8 cellular contexts compared by ENCODE assay signal in the genomic region with DNA sequence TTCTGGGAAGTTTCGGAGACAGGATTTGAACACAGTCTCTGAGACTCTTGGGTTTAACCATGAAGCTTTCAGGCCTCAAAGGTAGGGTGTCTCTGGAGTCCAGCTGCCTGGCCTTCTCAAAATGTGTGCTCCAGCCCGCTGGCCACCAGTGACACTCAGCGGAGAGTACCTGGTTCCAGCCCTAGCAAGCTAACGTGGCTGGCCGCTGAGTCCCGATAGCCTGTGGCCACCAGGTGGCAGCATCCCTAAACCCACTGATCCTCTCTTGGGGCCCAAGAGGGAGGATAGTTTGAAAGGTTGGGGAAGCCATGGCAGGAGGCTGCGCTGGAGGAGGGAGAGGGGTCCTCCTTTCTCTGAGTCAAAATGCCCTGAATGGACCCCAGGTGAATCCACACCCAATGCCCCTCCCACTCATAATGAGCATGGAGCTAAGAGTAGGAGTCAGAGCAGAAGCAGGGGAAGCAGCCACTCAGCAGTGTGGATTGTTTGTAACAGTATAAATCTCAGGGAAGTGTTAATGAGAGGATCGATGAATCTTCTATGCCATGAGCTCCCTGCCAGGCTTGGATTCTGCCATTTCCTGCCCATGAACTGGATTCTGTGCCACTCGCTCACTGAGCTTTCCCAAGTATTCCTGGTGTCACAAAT. TPM values are rescaled to one million over a fixed set of nuclear protein-coding genes. Genes with fewer than 3 reads are reported as not detected.
DNase-seq lines count a peak whose midpoint lies in the region; ATAC-seq and TF ChIP-seq lines count a peak whose summit lies in the region.

No MANE protein-coding gene starts in this region.

- peak; percentile 31; the same call in 1 of the 2 replicates for TF ChIP-seq RAD21 in IMR-90 (IDR thresholded peaks at IDR 0.05; ENCODE audit: low read length)

- no peak overlapping the region; the same call in 1 of the 2 replicates for H4K91ac ChIP-seq in IMR-90 (ENCODE audit: insufficient read depth, low read depth, low read length)

- POLR2A ChIA-PET in IMR-90 (lab: Charles Lee; ENCODE audit: unreplicated experiment) = no interaction called here

- TF ChIP-seq POLR2A in IMR-90 (IDR thresholded peaks at IDR 0.05; ENCODE audit: low read depth, low read length) (no peak), heart left ventricle (IDR thresholded peaks at IDR 0.05) (no peak)

- peaks cover 12% of the 10 kb centered on the region for H3K4me1 ChIP-seq in IMR-90 (ENCODE audit: control insufficient read depth, insufficient read depth, low read length)
- H3K4me1 ChIP-seq in SJCRH30 = no peaks in the 10 kb centered on the region
- peaks cover 0 to 26% (median 0%) of the 10 kb centered on the region in 12 donors for H3K4me1 ChIP-seq in heart left ventricle

- peak overlapping the region; percentile 27 for H2AFZ ChIP-seq in IMR-90 (replicated peaks; ENCODE audit: low read length, poor library complexity)

- no peak overlapping the region for H3K9ac ChIP-seq in IMR-90 (ENCODE audit: low read depth, low read length)

- H3K4ac ChIP-seq in IMR-90 (ENCODE audit: low read depth, low read length) = no peak overlapping the region

- H2AK9ac ChIP-seq in IMR-90 (replicated peaks; ENCODE audit: low read depth, low read length, poor library complexity) = peak overlapping the region; percentile 17

- intact Hi-C loops in IMR-90 (cut with micrococcal nuclease) (no loop called here), heart left ventricle (cut with DNase I) (no loop called here)

- no peak overlapping the region for H2BK120ac ChIP-seq in IMR-90 (ENCODE audit: low read depth, low read length)

- H2AK5ac ChIP-seq in IMR-90 (ENCODE audit: low read depth, low read length) = no peak overlapping the region

- no peak overlapping the region for H3K18ac ChIP-seq in IMR-90 (ENCODE audit: low read depth, low read length)

- ATAC-seq in GM21390 (IDR thresholded peaks at IDR 0.05; ENCODE audit: unreplicated experiment) (peak; percentile 63), IMR-90 (ENCODE audit: low read depth) (no peak), heart left ventricle (peak; percentile 34 to 73 (median 62))

- TF ChIP-seq CTCF in IMR-90 (conservative IDR thresholded peaks at IDR 0.05; ENCODE audit: low read depth, low read length) (peak; percentile 47), heart left ventricle (IDR thresholded peaks at IDR 0.05) (peak; percentile 60 to 91 (median 72)), retinal pigment epithelial cell (conservative IDR thresholded peaks at IDR 0.05; ENCODE audit: low read depth, low read length) (peak; percentile 91)

- no peaks in the 10 kb centered on the region for H3K79me1 ChIP-seq in IMR-90 (ENCODE audit: low read depth in 1 of 2, low read length in 2 of 2)

- peaks cover 26% of the 10 kb centered on the region for H3K27me3 ChIP-seq in IMR-90 (ENCODE audit: control insufficient read depth, insufficient read depth, low read length)
- peaks cover 9% of the 10 kb centered on the region; the same call in 1 of the 2 replicates for H3K27me3 ChIP-seq in SJCRH30
- H3K27me3 ChIP-seq in heart left ventricle = peaks cover 0 to 20% (median 3%) of the 10 kb centered on the region in 9 donors

- H2BK15ac ChIP-seq in IMR-90 (ENCODE audit: low read depth, low read length) = no peak overlapping the region

- no peak overlapping the region for H3K56ac ChIP-seq in IMR-90 (ENCODE audit: extremely low read depth, insufficient read depth, low read length)

- H3K36me3 ChIP-seq in IMR-90 (ENCODE audit: control insufficient read depth, insufficient read depth, low read length) = no peaks in the 10 kb centered on the region
- no peaks in the 10 kb centered on the region for H3K36me3 ChIP-seq in SJCRH30
- H3K36me3 ChIP-seq in heart left ventricle = no peaks in the 10 kb centered on the region

- CTCF ChIA-PET in IMR-90 (lab: Yijun Ruan, JAX) = interaction anchor here (0.6 to 3.0 kb wide), 7 partner anchors 9 to 109 kb away, joined by 3 to 12 read pairs (median 4); no protein-coding TSS in a partner anchor

- H3K27ac ChIP-seq in IMR-90 (ENCODE audit: insufficient read depth, low read length) (no peak overlapping the region), SJCRH30 (no peak overlapping the region), heart left ventricle (no peak overlapping the region)

- 60% methylated on average over 2 of the region's 9 CpGs; no CpG with 5 or more reads in 1 of the 2 experiments for WGBS in IMR-90 (ENCODE audit: extremely low coverage in 2 of 2, insufficient read length in 1 of 2), 2 experiments
- 44 to 50% (median 48%) methylated on average over 9 of the region's 9 CpGs for WGBS in heart left ventricle, 4 donors

- H3K14ac ChIP-seq in IMR-90 (replicated peaks; ENCODE audit: low read depth, low read length) = no peak overlapping the region

- DNase-seq in DMS53 (lab: John Stamatoyannopoulos, UW) = peak; percentile 85
- DNase-seq in IMR-90 = peak; percentile 36
- peak; percentile 59 to 79 for DNase-seq in SJCRH30
- peak; percentile 58 for DNase-seq in activated naive CD4-positive, alpha-beta T cell treated with Interleukin-2 at 50 U/mL for 16 hours
- peak; percentile 38 to 82 (median 53) for DNase-seq in heart left ventricle
- no peak for DNase-seq in retinal pigment epithelial cell (ENCODE audit: low read depth)
- no peak for DNase-seq in NCI-H226

- H3K9me1 ChIP-seq in IMR-90 (ENCODE audit: insufficient read depth, low read length) = peaks cover 5% of the 10 kb centered on the region

- no peak overlapping the region for H4K5ac ChIP-seq in IMR-90 (ENCODE audit: low read depth, low read length)

- in situ Hi-C loops in IMR-90 (cut with MboI; ENCODE audit: low sequenced_read_pairs) = no loop called here

- no peak overlapping the region for H3K4me2 ChIP-seq in IMR-90 (ENCODE audit: low read depth, low read length)

- no peak overlapping the region for H4K8ac ChIP-seq in IMR-90 (ENCODE audit: low read depth in 2 of 2, low read length in 2 of 2)

- dilution Hi-C loops in IMR-90 (cut with HindIII; ENCODE audit: low sequenced_read_pairs, unreplicated experiment) = loop anchor here (25.0 kb wide), 1 partner anchor 105 kb away; no protein-coding TSS in a partner anchor

- H3K9me3 ChIP-seq in IMR-90 (ENCODE audit: control insufficient read depth, insufficient read depth, low read length) (no peaks in the 10 kb centered on the region), SJCRH30 (replicated peaks) (no peaks in the 10 kb centered on the region; the same call in 1 of the 2 replicates), heart left ventricle (no peaks in the 10 kb centered on the region)

- H2BK5ac ChIP-seq in IMR-90 (ENCODE audit: low read depth, low read length, poor library complexity, severe bottlenecking) = no peak overlapping the region

- no peaks in the 10 kb centered on the region for H4K20me1 ChIP-seq in IMR-90 (ENCODE audit: insufficient read depth, low read length)

- BruUV-seq in IMR-90 (replicated peaks; lab: Mats Ljungman, UMichigan) = no TSS peak

- no peak overlapping the region for H2BK20ac ChIP-seq in IMR-90 (ENCODE audit: low read depth, low read length)

- H3K23ac ChIP-seq in IMR-90 (ENCODE audit: low read depth, low read length) = no peak overlapping the region

- no peak overlapping the region for H3K4me3 ChIP-seq in IMR-90 (ENCODE audit: insufficient read depth, low read depth, low read length)
- H3K4me3 ChIP-seq in SJCRH30 = no peak overlapping the region
- no peak overlapping the region for H3K4me3 ChIP-seq in heart left ventricle
- no peak overlapping the region for H3K4me3 ChIP-seq in retinal pigment epithelial cell (ENCODE audit: low read length)

TF ChIP-seq in IMR-90, 13 proteins besides CTCF, POLR2A, EP300 and RAD21:
- no peak for TF ChIP-seq RFX5 (IDR thresholded peaks at IDR 0.05; ENCODE audit: low read depth, low read length)
- TF ChIP-seq CHD1 (IDR thresholded peaks at IDR 0.05; ENCODE audit: low read depth, low read length) = no peak
- no peak for TF ChIP-seq NFE2L2 (IDR thresholded peaks at IDR 0.05; ENCODE audit: low read depth, low read length)
- TF ChIP-seq SMC3 (IDR thresholded peaks at IDR 0.05; ENCODE audit: low read depth, low read length) = peak; percentile 18; the same call in 1 of the 2 replicates
TF ChIP-seq in IMR-90: peak in this region for 1.

RNA-seq across cellular contexts. Expression of a gene that starts 5.4 kb away (rescaled TPM):
- not detected in 2 replicates for total RNA-seq in IMR-90 (2012; rRNA removed)
- not detected in 2 replicates for polyA plus RNA-seq in IMR-90 (2012; rRNA removed)
- not detected in 2 replicates for polyA plus RNA-seq in IMR-90 (2012; cell fraction: cytosol; rRNA removed)
- not detected in 2 replicates for polyA plus RNA-seq in IMR-90 (2012; cell fraction: nucleus; rRNA removed; ENCODE audit: low replicate concordance)
- not detected in 2 replicates for total RNA-seq in SJCRH30 (2014; rRNA removed; shearing (Covaris generic))
- 1 to 10 TPM in 1 of 9 donors, under 1 TPM in 2, not detected in 6; 0.08 to 1.3 (median 0.68) TPM for total RNA-seq in heart left ventricle
- polyA plus RNA-seq in heart left ventricle = under 1 TPM in 1 of 2 donors, not detected in 1; 0.01 TPM

RNA-seq across cellular contexts. Expression of a gene that starts 10.4 kb away (rescaled TPM):
- total RNA-seq in IMR-90 (2012; rRNA removed) (not detected in 2 replicates), heart left ventricle (under 1 TPM in 1 of 9 donors, not detected in 8; 0.11 TPM)
- polyA plus RNA-seq in IMR-90 (2012; rRNA removed) (not detected in 2 replicates), heart left ventricle (not detected)
- polyA plus RNA-seq in IMR-90 (2012; cell fraction: cytosol; rRNA removed) = not detected in 2 replicates
- not detected in 2 replicates for polyA plus RNA-seq in IMR-90 (2012; cell fraction: nucleus; rRNA removed; ENCODE audit: low replicate concordance)
- total RNA-seq in SJCRH30 (2014; rRNA removed; shearing (Covaris generic)) = not detected in 2 replicates

RNA-seq across cellular contexts. Expression of a gene that starts 58.5 kb away (rescaled TPM):
- 126 and 141 TPM in 2 replicates for total RNA-seq in IMR-90 (2012; rRNA removed)
- polyA plus RNA-seq in IMR-90 (2012; rRNA removed) = 122 and 132 TPM in 2 replicates
- 111 and 126 TPM in 2 replicates for polyA plus RNA-seq in IMR-90 (2012; cell fraction: cytosol; rRNA removed)
- 211 and 389 TPM in 2 replicates for polyA plus RNA-seq in IMR-90 (2012; cell fraction: nucleus; rRNA removed; ENCODE audit: low replicate concordance)
- total RNA-seq in SJCRH30 (2014; rRNA removed; shearing (Covaris generic)) = 243 and 248 TPM in 2 replicates
- 100 to 1,000 TPM in 5 of 9 donors, 10 to 100 TPM in 4; 86.5 to 170 (median 112) TPM for total RNA-seq in heart left ventricle
- 100 to 1,000 TPM; 111 to 155 TPM for polyA plus RNA-seq in heart left ventricle

Comparison
In these comparisons a context has a peak if more than half of its experiments do, and no peak if none do; other contexts are left out.
1. DNase-seq: peak in DMS53 (single experiment), IMR-90 (single experiment), SJCRH30 (2 of 2), activated naive CD4-positive, alpha-beta T cell treated with Interleukin-2 at 50 U/mL for 16 hours (single experiment) and heart left ventricle (5 of 5); none in retinal pigment epithelial cell (single experiment) and NCI-H226 (single experiment).
2. Peak in every context shown above with its lines, with median percentiles within 50 percentile points of each other: CTCF ChIP-seq.